In the genomic region with DNA sequence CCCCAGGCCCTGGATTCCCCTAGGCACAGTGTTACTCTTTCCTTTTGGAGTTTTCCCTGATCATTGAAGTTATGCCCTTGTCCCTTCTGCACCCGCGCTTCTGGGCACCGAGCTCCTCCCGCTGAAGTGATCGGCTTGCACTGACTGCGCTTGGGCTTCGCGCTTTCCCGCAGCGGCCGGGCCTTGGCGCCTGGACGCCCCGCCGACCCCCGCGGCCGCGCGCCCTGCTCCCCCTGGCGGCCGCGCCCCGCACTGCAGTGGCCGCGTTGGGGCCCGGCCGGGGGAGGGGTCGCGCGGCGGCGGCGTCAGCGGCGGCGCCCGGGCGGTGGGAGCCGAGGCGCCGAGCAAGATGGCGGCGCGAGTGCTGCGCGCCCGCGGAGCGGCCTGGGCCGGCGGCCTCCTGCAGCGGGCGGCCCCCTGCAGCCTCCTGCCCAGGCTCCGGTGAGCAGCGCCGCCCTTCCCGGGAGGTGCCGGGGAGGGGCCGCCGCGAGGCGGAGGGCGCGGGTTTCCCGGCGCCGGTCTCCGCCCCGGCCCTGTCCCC, we compare ENCODE assay signal across 8 cellular contexts. TPM values are rescaled to one million over a fixed set of nuclear protein-coding genes. Genes with fewer than 3 reads are reported as not detected.
DNase-seq lines count a peak whose midpoint lies in the region; ATAC-seq and TF ChIP-seq lines count a peak whose summit lies in the region.

A gene (plus strand): TSS at position 325 of the 541 bp plus-strand sequence. CDS start 25 bp downstream, at position 350.

- H2AFZ ChIP-seq in parathyroid adenoma: peak within 1 kb of the TSS; percentile 94

- ATAC-seq in GM21529 (IDR thresholded peaks at IDR 0.05; ENCODE audit: unreplicated experiment) (peak; percentile 79), Right ventricle myocardium inferior (peak; percentile 53)
- ATAC-seq in activated naive CD4-positive, alpha-beta T cell treated with anti-CD3 and anti-CD28 coated beads, Interleukin-2, amount 50 U/mL, for 72 hours: peak; percentile 84 to 90

- TF ChIP-seq CTCF in parathyroid adenoma (IDR thresholded peaks at IDR 0.05): no peak
- TF ChIP-seq CTCF in type B pancreatic cell (conservative IDR thresholded peaks at IDR 0.05): peak; percentile 70

- H3K9ac ChIP-seq in parathyroid adenoma: peak within 1 kb of the TSS; percentile 12

- intact Hi-C loops in Right ventricle myocardium inferior (cut with DNase I): loop anchor here (5.0 to 10.0 kb wide), 2 partner anchors 77 to 1380 kb away; a partner anchor contains a TSS

- H3K36me3 Mint-ChIP-seq in IgD-negative memory B cell (peaks cover 3% of the 10 kb centered on the region), type B pancreatic cell (peaks cover 4% of the 10 kb centered on the region)
- no peaks in the 10 kb centered on the region for H3K36me3 Mint-ChIP-seq in activated naive CD4-positive, alpha-beta T cell treated with anti-CD3 and anti-CD28 coated beads, Interleukin-2, amount 50 U/mL, for 72 hours

- H3K4me3 Mint-ChIP-seq in IgD-negative memory B cell (peak within 1 kb of the TSS; percentile 85 to 94 (median 88)), type B pancreatic cell (peak within 1 kb of the TSS; percentile 93)

- H3K79me2 ChIP-seq in parathyroid adenoma: peaks cover 13% of the 10 kb centered on the region

- peak; percentile 34 for DNase-seq in ELF-1 (ENCODE audit: low read depth, low spot score)
- peak; percentile 78 to 84 for DNase-seq in SJCRH30
- DNase-seq in activated naive CD4-positive, alpha-beta T cell treated with anti-CD3 and anti-CD28 coated beads, Interleukin-2, amount 50 U/mL, for 72 hours (ENCODE audit: low spot score in 2 of 2): peak; percentile 78 to 83
- no peak for DNase-seq in Right ventricle myocardium inferior (ENCODE audit: missing footprints)
- DNase-seq in type B pancreatic cell (ENCODE audit: extremely low spot score, unreplicated experiment): peak; percentile 82

- H3K36me3 ChIP-seq in SJCRH30 (no peaks in the 10 kb centered on the region; the same call in 1 of the 2 replicates), parathyroid adenoma (ENCODE audit: control insufficient read depth, insufficient read depth, low read length) (no peaks in the 10 kb centered on the region)

- H3K4me1 ChIP-seq in SJCRH30 (0 out of 2 replicates have a peak, but pooled peaks cover 5% of the 10 kb centered on the region), parathyroid adenoma (peaks cover 5% of the 10 kb centered on the region)

- H3K27me3 ChIP-seq in SJCRH30 (no peaks in the 10 kb centered on the region), parathyroid adenoma (ENCODE audit: control insufficient read depth, insufficient read depth, low read length) (no peaks in the 10 kb centered on the region)

- H3K4me3 ChIP-seq in SJCRH30: peak within 1 kb of the TSS; percentile 87
- H3K4me3 ChIP-seq in parathyroid adenoma (ENCODE audit: low read depth, low read length): peak within 1 kb of the TSS; percentile 72

- H3K27ac ChIP-seq in SJCRH30 (peak within 1 kb of the TSS; percentile 80), parathyroid adenoma (peak within 1 kb of the TSS; percentile 87)

- no peaks in the 10 kb centered on the region for H3K9me3 Mint-ChIP-seq in IgD-negative memory B cell
- no peaks in the 10 kb centered on the region for H3K9me3 Mint-ChIP-seq in activated naive CD4-positive, alpha-beta T cell treated with anti-CD3 and anti-CD28 coated beads, Interleukin-2, amount 50 U/mL, for 72 hours
- no peaks in the 10 kb centered on the region for H3K9me3 Mint-ChIP-seq in type B pancreatic cell

- H3K27ac Mint-ChIP-seq in IgD-negative memory B cell (peak within 1 kb of the TSS; percentile 83 to 87 (median 85)), type B pancreatic cell (peak within 1 kb of the TSS; percentile 94)
- H3K27ac Mint-ChIP-seq in activated naive CD4-positive, alpha-beta T cell treated with anti-CD3 and anti-CD28 coated beads, Interleukin-2, amount 50 U/mL, for 72 hours: peak within 1 kb of the TSS; percentile 55 to 91

- no peaks in the 10 kb centered on the region for H3K27me3 Mint-ChIP-seq in IgD-negative memory B cell
- peaks cover 2% of the 10 kb centered on the region for H3K27me3 Mint-ChIP-seq in type B pancreatic cell

- no peaks in the 10 kb centered on the region for H3K9me3 ChIP-seq in SJCRH30 (replicated peaks)
- no peaks in the 10 kb centered on the region for H3K9me3 ChIP-seq in parathyroid adenoma (ENCODE audit: control insufficient read depth, low read length)

- peak within 1 kb of the TSS; percentile 87 for H3K4me2 ChIP-seq in parathyroid adenoma (ENCODE audit: low read length)

- H3K4me1 Mint-ChIP-seq in IgD-negative memory B cell: peaks cover 15 to 21% (median 20%) of the 10 kb centered on the region in 3 donors
- H3K4me1 Mint-ChIP-seq in type B pancreatic cell (ENCODE audit: unreplicated experiment): peaks cover 13% of the 10 kb centered on the region

RNA-seq across cellular contexts. Expression of the gene that starts here (rescaled TPM):
- 43.7 TPM for polyA plus RNA-seq in IgD-negative memory B cell
- 59.1 and 63.7 TPM in 2 replicates for total RNA-seq in SJCRH30 (2014; rRNA removed; shearing (Covaris generic))
- 10 to 100 TPM; 51.2 to 56.6 TPM for total RNA-seq in activated naive CD4-positive, alpha-beta T cell treated with anti-CD3 and anti-CD28 coated beads, Interleukin-2, amount 50 U/mL, for 72 hours
- total RNA-seq in Right ventricle myocardium inferior: 348 TPM
- total RNA-seq in type B pancreatic cell (ENCODE audit: low replicate concordance): 46.5 and 54.9 TPM in 2 replicates
